Comparison of ENCODE assay signal across 32 cellular contexts in genomic region chr2:149534674-149535073, GRCh38.
"Had no signal": no experiment of that assay in that cellular context is flagged by ENCODE, and none has a peak within 500 bp of the region (broad histone marks: within the 10 kb centered on the region; RNA-seq: fewer than 3 reads in every experiment).

No MANE protein-coding gene starts in this region.

- H3K27ac Mint-ChIP-seq: natural killer cell; neural progenitor cell; progenitor cell of endocrine pancreas; stimulated activated memory B cell treated with anti-CD40 and anti-IgM and Interleukin-4, amounts not matched to agents 10 μg/mL and 1 μg/mL and 100 μg/mL, for 72 hours had no signal

- H3K4me1 Mint-ChIP-seq: natural killer cell; stimulated activated memory B cell treated with anti-CD40 and anti-IgM and Interleukin-4, amounts not matched to agents 10 μg/mL and 1 μg/mL and 100 μg/mL, for 72 hours had no signal

- FAIRE-seq: urothelium cell line had no signal

- H3K36me3 ChIP-seq: neural progenitor cell, ovary, spleen, suprapubic skin, tibial artery, transverse colon, upper lobe of left lung, vagina had no signal

- H3K36me3 Mint-ChIP-seq: naive thymus-derived CD4-positive, alpha-beta T cell; natural killer cell; neural progenitor cell; stimulated activated memory B cell treated with anti-CD40 and anti-IgM and Interleukin-4, amounts not matched to agents 10 μg/mL and 1 μg/mL and 100 μg/mL, for 72 hours had no signal

- DNase-seq: naive thymus-derived CD4-positive, alpha-beta T cell; natural killer cell; occipital lobe; ovary; posterior cingulate gyrus; psoas muscle; right cardiac atrium; spleen; stimulated activated CD4-positive, alpha-beta T cell treated with anti-CD3 and anti-CD28 coated beads, Interleukin-12 subunit alpha, Interleukin-12 subunit beta, amount 100 ng/mL, for 4 hours; stimulated activated CD4-positive, alpha-beta T cell treated with anti-CD3 and anti-CD28 coated beads, Interleukin-1b, Interleukin-23, amount 100 ng/mL, for 48 hours; stimulated activated CD4-positive, alpha-beta T cell treated with anti-CD3 and anti-CD28 coated beads, Interleukin-4, amount 100 ng/mL, for 1 hour; stimulated activated CD4-positive, alpha-beta T cell treated with anti-CD3 and anti-CD28 coated beads, Interleukin-4, amount 100 ng/mL, for 4 hours; stimulated activated CD8-positive, alpha-beta memory T cell treated with anti-CD3 and anti-CD28 coated beads, Interleukin-4, amount 100 ng/mL, for 48 hours; stimulated activated naive CD4-positive, alpha-beta T cell; stimulated activated naive CD8-positive, alpha-beta T cell treated with anti-CD3 and anti-CD28 coated beads, Interleukin-15, amount 100 ng/mL, for 72 hours; stimulated activated naive CD8-positive, alpha-beta T cell treated with anti-CD3 and anti-CD28 coated beads, Interleukin-15, Interleukin-2, amounts not matched to agents 100 U/mL and 50 U/mL, for 24 hours; substantia nigra; testis; tibial artery; transverse colon; upper lobe of left lung had no signal

- H3K27me3 Mint-ChIP-seq: stimulated activated memory B cell treated with anti-CD40 and anti-IgM and Interleukin-4, amounts not matched to agents 10 μg/mL and 1 μg/mL and 100 μg/mL, for 72 hours had no signal

- H3K27ac ChIP-seq: neural progenitor cell, ovary, parathyroid adenoma, psoas muscle, skin epidermis, spleen, suprapubic skin, testis, tibial artery, transverse colon, upper lobe of left lung, vagina had no signal

- H3K9me3 ChIP-seq: ovary, psoas muscle, spleen, suprapubic skin, testis, tibial artery, transverse colon, upper lobe of left lung, vagina had no signal

- H3K4me3 Mint-ChIP-seq: naive thymus-derived CD4-positive, alpha-beta T cell; natural killer cell; nephron; neural progenitor cell; stimulated activated memory B cell treated with anti-CD40 and anti-IgM and Interleukin-4, amounts not matched to agents 10 μg/mL and 1 μg/mL and 100 μg/mL, for 72 hours; stimulated activated naive CD8-positive, alpha-beta T cell treated with anti-CD3 and anti-CD28 coated beads, Interleukin-15, amount 100 ng/mL, for 72 hours had no signal

- H3K9me3 Mint-ChIP-seq: natural killer cell; stimulated activated memory B cell treated with anti-CD40 and anti-IgM and Interleukin-4, amounts not matched to agents 10 μg/mL and 1 μg/mL and 100 μg/mL, for 72 hours had no signal

- H3K27me3 ChIP-seq: neural progenitor cell, ovary, spleen, suprapubic skin, testis, tibial artery, transverse colon, upper lobe of left lung, vagina had no signal

- H3K4me3 ChIP-seq: neural progenitor cell, ovary, psoas muscle, skin epidermis, smooth muscle cell, spleen, suprapubic skin, testis, tibial artery, transverse colon, upper lobe of left lung, vagina had no signal

- ATAC-seq: naive thymus-derived CD4-positive, alpha-beta T cell; natural killer cell; psoas muscle; right cardiac atrium; sciatic nerve; stimulated activated memory B cell treated with anti-CD40 and anti-IgM and Interleukin-4, amounts not matched to agents 10 μg/mL and 1 μg/mL and 100 μg/mL, for 72 hours; stimulated activated naive CD8-positive, alpha-beta T cell treated with anti-CD3 and anti-CD28 coated beads, Interleukin-15, amount 100 ng/mL, for 72 hours; stimulated activated naive CD8-positive, alpha-beta T cell treated with anti-CD3 and anti-CD28 coated beads, Interleukin-15, Interleukin-2, amounts not matched to agents 100 U/mL and 50 U/mL, for 24 hours had no signal

- H3K4me2 ChIP-seq: neural progenitor cell, smooth muscle cell had no signal

- H3K4me1 ChIP-seq: neural progenitor cell, parathyroid adenoma, psoas muscle, spleen, suprapubic skin, testis, tibial artery, transverse colon, upper lobe of left lung, vagina had no signal

- H3K9ac ChIP-seq: neural progenitor cell, parathyroid adenoma had no signal

- H2AFZ ChIP-seq: neural progenitor cell, parathyroid adenoma had no signal

- H3K79me2 ChIP-seq: parathyroid adenoma had no signal
